ENCODE assay signal across 1 cellular context in the genomic region with DNA sequence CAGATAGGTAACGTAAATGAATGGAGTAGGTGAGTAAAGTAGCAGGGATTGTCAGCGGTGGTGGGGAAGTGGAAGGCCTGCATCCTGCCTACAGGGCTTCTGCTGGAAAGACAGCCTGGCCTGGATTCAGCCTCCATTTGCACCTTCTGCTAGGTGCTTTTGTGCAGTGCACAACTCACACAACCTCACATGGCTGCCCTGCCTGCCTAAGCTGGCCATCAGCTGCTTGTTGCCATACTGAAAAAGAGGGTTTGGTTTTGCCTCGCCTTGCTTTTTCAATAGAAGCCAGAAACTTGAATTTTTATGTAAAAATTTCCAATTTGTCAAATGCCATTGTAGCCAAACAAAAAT.
TF ChIP-seq lines count a peak whose summit lies in the region.

No MANE protein-coding gene starts in this region.

TF ChIP-seq in GM23338, 12 proteins besides CTCF, POLR2A, EP300 and RAD21 (continued from another document):
- TF ChIP-seq ZNF462 (CRISPR knock-in tag; IDR thresholded peaks at IDR 0.05) (no peak), CREB1 (CRISPR knock-in tag; IDR thresholded peaks at IDR 0.05; ENCODE audit: low read depth) (no peak), STAT1 (IDR thresholded peaks at IDR 0.05; ENCODE audit: unreplicated experiment) (no peak), EZH2 (IDR thresholded peaks at IDR 0.05; ENCODE audit: low read depth, unreplicated experiment) (no peak), JUNB (IDR thresholded peaks at IDR 0.05; ENCODE audit: unreplicated experiment) (no peak), NANOG (IDR thresholded peaks at IDR 0.05; ENCODE audit: borderline replicate concordance) (no peak), EZH2phosphoT487 (IDR thresholded peaks at IDR 0.05; ENCODE audit: unreplicated experiment) (no peak), POLR2AphosphoS5 (IDR thresholded peaks at IDR 0.05; ENCODE audit: low read depth) (no peak), REST (IDR thresholded peaks at IDR 0.05; ENCODE audit: unreplicated experiment) (no peak), ZNF331 (CRISPR knock-in tag; IDR thresholded peaks at IDR 0.05; ENCODE audit: low read depth) (no peak)
- TF ChIP-seq, protein P1, sequence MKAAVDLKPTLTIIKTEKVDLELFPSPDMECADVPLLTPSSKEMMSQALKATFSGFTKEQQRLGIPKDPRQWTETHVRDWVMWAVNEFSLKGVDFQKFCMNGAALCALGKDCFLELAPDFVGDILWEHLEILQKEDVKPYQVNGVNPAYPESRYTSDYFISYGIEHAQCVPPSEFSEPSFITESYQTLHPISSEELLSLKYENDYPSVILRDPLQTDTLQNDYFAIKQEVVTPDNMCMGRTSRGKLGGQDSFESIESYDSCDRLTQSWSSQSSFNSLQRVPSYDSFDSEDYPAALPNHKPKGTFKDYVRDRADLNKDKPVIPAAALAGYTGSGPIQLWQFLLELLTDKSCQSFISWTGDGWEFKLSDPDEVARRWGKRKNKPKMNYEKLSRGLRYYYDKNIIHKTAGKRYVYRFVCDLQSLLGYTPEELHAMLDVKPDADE (IDR thresholded peaks at IDR 0.05): no peak
